In the genomic region with DNA sequence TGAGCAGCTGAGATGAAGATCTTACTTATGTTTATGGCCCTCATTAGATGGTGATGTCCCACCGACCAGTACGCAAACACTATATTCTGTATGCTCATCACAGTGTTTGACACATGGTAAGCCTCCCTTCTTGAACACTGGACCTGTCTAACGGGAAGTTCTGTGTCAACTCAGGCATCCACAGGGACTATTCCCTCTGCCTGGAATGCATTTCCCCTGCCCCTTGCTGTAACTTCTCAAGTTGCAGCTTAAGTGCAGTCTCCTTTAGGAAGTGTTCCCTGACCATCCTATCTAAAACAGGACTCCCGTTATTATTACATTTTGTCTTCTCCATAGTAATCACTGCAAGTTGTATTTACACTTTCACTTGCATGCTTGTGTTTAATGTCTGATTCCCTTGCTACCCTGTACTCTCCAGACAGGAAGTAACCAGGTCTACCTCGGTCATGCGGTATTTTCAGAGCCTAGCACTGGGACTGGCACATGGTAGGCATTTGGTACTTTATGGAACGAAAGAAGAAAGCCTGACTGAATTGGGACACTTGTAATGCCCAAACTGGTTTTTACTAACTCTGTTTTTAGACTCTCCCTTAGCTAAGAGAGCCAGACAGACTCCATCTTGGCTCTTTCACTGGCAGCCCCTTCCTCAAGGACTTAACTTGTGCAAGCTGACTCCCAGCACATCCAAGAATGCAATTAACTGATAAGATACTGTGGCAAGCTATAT, we compare ENCODE assay signal across 29 cellular contexts.
"Had no signal": no experiment of that assay in that cellular context is flagged by ENCODE, and none has a peak within 500 bp of the region (broad histone marks: within the 10 kb centered on the region; RNA-seq: fewer than 3 reads in every experiment).

No MANE protein-coding gene starts in this region.

- H3K4me2 ChIP-seq: hepatocyte, neural progenitor cell had no signal

- ATAC-seq: activated CD4-positive, CD25-positive, alpha-beta regulatory T cell treated with anti-CD3 and anti-CD28 coated beads, Interleukin-2, amount 50 U/mL, for 24 hours; activated T-helper 17 cell treated with anti-CD3 and anti-CD28 coated beads, Interleukin-2, amount 50 U/mL, for 72 hours; effector memory CD8-positive, alpha-beta T cell; gastroesophageal sphincter; left cardiac atrium; natural killer cell; right cardiac atrium had no signal

- H3K27ac Mint-ChIP-seq: activated CD4-positive, alpha-beta memory T cell treated with anti-CD3 and anti-CD28 coated beads, Interleukin-2, amount 10 ng/mL, durations not matched to agents 7 days and 5 days; activated CD4-positive, alpha-beta T cell treated with anti-CD3 and anti-CD28 coated beads, Interleukin-2, amount 10 ng/mL, durations not matched to agents 24 days and 14 days; activated T-cell treated with anti-CD3 and anti-CD28 coated beads, Interleukin-2, amount 50 U/mL, for 24 hours; activated T-helper 17 cell treated with anti-CD3 and anti-CD28 coated beads, Interleukin-2, amount 50 U/mL, for 72 hours; effector memory CD8-positive, alpha-beta T cell; natural killer cell; neural progenitor cell had no signal

- H3K4me1 ChIP-seq: parathyroid adenoma, spleen, testis had no signal

- H2AFZ ChIP-seq: hepatocyte, neural progenitor cell, parathyroid adenoma had no signal

- H3K9me3 ChIP-seq: testis, transverse colon had no signal

- H3K9ac ChIP-seq: neural progenitor cell, parathyroid adenoma had no signal

- H3K9me3 Mint-ChIP-seq: activated CD4-positive, alpha-beta T cell treated with anti-CD3 and anti-CD28 coated beads, Interleukin-2, amount 10 ng/mL, durations not matched to agents 24 days and 14 days; activated T-cell treated with anti-CD3 and anti-CD28 coated beads, Interleukin-2, amount 50 U/mL, for 24 hours; natural killer cell; neural progenitor cell had no signal

- H3K27me3 Mint-ChIP-seq: activated CD4-positive, alpha-beta memory T cell treated with anti-CD3 and anti-CD28 coated beads, Interleukin-2, amount 10 ng/mL, durations not matched to agents 7 days and 5 days; activated CD4-positive, alpha-beta T cell treated with anti-CD3 and anti-CD28 coated beads, Interleukin-2, amount 10 ng/mL, durations not matched to agents 24 days and 14 days; activated T-cell treated with anti-CD3 and anti-CD28 coated beads, Interleukin-2, amount 50 U/mL, for 24 hours; activated T-helper 17 cell treated with anti-CD3 and anti-CD28 coated beads, Interleukin-2, amount 50 U/mL, for 72 hours; effector memory CD8-positive, alpha-beta T cell had no signal

- H3K27ac ChIP-seq: brain microvascular endothelial cell, gastroesophageal sphincter, hepatocyte, neural progenitor cell, parathyroid adenoma, spleen, testis, transverse colon, VCaP had no signal

- H3K36me3 Mint-ChIP-seq: natural killer cell had no signal

- H3K27me3 ChIP-seq: brain microvascular endothelial cell, gastroesophageal sphincter, hepatocyte, neural progenitor cell, spleen, testis, transverse colon had no signal

- H3K36me3 ChIP-seq: brain microvascular endothelial cell, gastroesophageal sphincter, transverse colon had no signal

- H3K4me3 ChIP-seq: gastroesophageal sphincter, hepatocyte, neural progenitor cell, spleen, testis, transverse colon had no signal

- DNase-seq: activated CD4-positive, alpha-beta memory T cell treated with anti-CD3 and anti-CD28 coated beads, Interleukin-2, amount 10 ng/mL, durations not matched to agents 7 days and 5 days; activated CD4-positive, alpha-beta T cell treated with anti-CD3 and anti-CD28 coated beads, Interleukin-2, amount 10 ng/mL, durations not matched to agents 24 days and 14 days; activated CD8-positive, alpha-beta memory T cell treated with anti-CD3 and anti-CD28 coated beads, Interleukin-2, amount 50 U/mL, for 48 hours; activated gamma-delta T cell treated with Interleukin-2 at 50 U/mL for 16 hours; activated naive CD4-positive, alpha-beta T cell treated with anti-CD3 and anti-CD28 coated beads, Interleukin-2, amount 50 U/mL, for 16 hours; activated T-cell treated with anti-CD3 and anti-CD28 coated beads, Interleukin-2, amount 50 U/mL, for 24 hours; amniotic stem cell; brain microvascular endothelial cell; caudate nucleus; cortex of kidney; effector memory CD8-positive, alpha-beta T cell; left cardiac atrium; left ventricle myocardium superior; mammary epithelial cell; natural killer cell; occipital lobe; right cardiac atrium; spleen; stimulated activated naive CD4-positive, alpha-beta T cell; T-helper 9 cell; testis; transverse colon had no signal

- H3K4me1 Mint-ChIP-seq: natural killer cell had no signal

- H3K4me3 Mint-ChIP-seq: activated CD4-positive, alpha-beta memory T cell treated with anti-CD3 and anti-CD28 coated beads, Interleukin-2, amount 10 ng/mL, durations not matched to agents 7 days and 5 days; activated CD4-positive, alpha-beta T cell treated with anti-CD3 and anti-CD28 coated beads, Interleukin-2, amount 10 ng/mL, durations not matched to agents 24 days and 14 days; activated T-cell treated with anti-CD3 and anti-CD28 coated beads, Interleukin-2, amount 50 U/mL, for 24 hours; activated T-helper 17 cell treated with anti-CD3 and anti-CD28 coated beads, Interleukin-2, amount 50 U/mL, for 72 hours; effector memory CD8-positive, alpha-beta T cell; natural killer cell; neural progenitor cell had no signal
